1 cellular context compared by ENCODE assay signal in genomic region chr1:22792396-22793171, GRCh38.
TF ChIP-seq lines count a peak whose summit lies in the region.

No MANE protein-coding gene starts in this region.

TF ChIP-seq in K562, 482 proteins besides CTCF, POLR2A, EP300 and RAD21:
- TF ChIP-seq PBX2 (CRISPR knock-in tag; IDR thresholded peaks at IDR 0.05; ENCODE audit: low read depth) (no peak), PBX2 (tag; conservative IDR thresholded peaks at IDR 0.05; ENCODE audit: low read depth) (peak; percentile 51), PKNOX1 (IDR thresholded peaks at IDR 0.05) (peak; percentile 80), MLLT1 (IDR thresholded peaks at IDR 0.05) (no peak)
TF ChIP-seq in K562: peak in this region for 2.
